ENCODE assay signal across 20 cellular contexts in the genomic region with DNA sequence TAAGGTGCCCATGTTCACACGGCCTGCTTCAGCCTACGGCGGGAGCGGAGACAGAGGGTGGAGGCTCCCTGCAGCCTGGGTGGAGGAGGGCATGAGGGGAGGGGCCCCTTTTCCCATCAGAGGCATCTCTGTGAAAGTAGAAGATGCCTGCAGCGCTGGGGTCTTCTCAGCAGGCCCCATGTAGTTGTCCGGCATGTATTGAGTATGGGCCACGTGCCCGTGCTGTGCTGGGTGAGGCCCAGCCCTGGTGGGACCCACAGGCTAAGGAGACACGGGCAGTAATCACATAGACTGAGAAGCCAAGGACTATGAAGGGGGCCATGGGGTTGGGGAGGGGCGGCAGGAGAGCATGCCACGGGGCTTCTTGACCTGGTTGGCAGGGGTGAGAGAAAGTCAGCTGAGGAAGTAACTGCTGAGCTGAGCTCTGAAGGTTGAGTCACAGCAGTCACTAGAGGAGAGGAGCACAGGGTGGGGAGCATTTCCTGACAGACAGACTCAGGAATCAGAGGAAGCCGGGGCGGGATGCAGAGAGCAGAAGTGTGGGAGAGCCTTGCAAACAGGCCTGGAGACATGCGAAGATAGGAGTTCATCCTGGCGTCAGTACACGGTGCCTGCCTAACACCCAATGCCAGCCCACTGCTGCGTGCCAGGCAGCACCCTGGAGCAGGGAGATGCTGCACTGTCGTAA. TPM values are rescaled to one million over a fixed set of nuclear protein-coding genes. Genes with fewer than 3 reads are reported as not detected.
DNase-seq lines count a peak whose midpoint lies in the region; ATAC-seq, FAIRE-seq and TF ChIP-seq lines count a peak whose summit lies in the region.
"Had no signal": no experiment of that assay in that cellular context is flagged by ENCODE, and none has a peak within 500 bp of the region (broad histone marks: within the 10 kb centered on the region; RNA-seq: fewer than 3 reads in every experiment).

No MANE protein-coding gene starts in this region.

- no peaks in the 10 kb centered on the region for H3K27me3 Mint-ChIP-seq in dendritic cell treated with granulocyte-macrophage colony-stimulating factor and Interleukin-4, amounts not matched to agents 40 ng/mL and 50 ng/mL, for 4 days
- H3K27me3 Mint-ChIP-seq: activated naive CD8-positive, alpha-beta T cell treated with anti-CD3 and anti-CD28 coated beads, Interleukin-2, amount 50 U/mL, for 24 hours had no signal

- TF ChIP-seq CTCF in left lung (IDR thresholded peaks at IDR 0.05) = no peak

- no peaks in the 10 kb centered on the region for H3K27me3 ChIP-seq in left lung
- H3K27me3 ChIP-seq: foreskin keratinocyte, SJSA1, vagina had no signal

- H3K4me3 Mint-ChIP-seq in dendritic cell treated with granulocyte-macrophage colony-stimulating factor and Interleukin-4, amounts not matched to agents 40 ng/mL and 50 ng/mL, for 4 days = no peak overlapping the region
- H3K4me3 Mint-ChIP-seq: activated naive CD8-positive, alpha-beta T cell treated with anti-CD3 and anti-CD28 coated beads, Interleukin-2, amount 50 U/mL, for 24 hours; immature natural killer cell had no signal

- intact Hi-C loops in dendritic cell treated with granulocyte-macrophage colony-stimulating factor and Interleukin-4, amounts not matched to agents 40 ng/mL and 50 ng/mL, for 4 days (cut with micrococcal nuclease) = no loop called here
- intact Hi-C loops in left lung (cut with DNase I) = no loop called here

- peak overlapping the region; percentile 7 for H3K27ac Mint-ChIP-seq in dendritic cell treated with granulocyte-macrophage colony-stimulating factor and Interleukin-4, amounts not matched to agents 40 ng/mL and 50 ng/mL, for 4 days
- H3K27ac Mint-ChIP-seq: activated naive CD8-positive, alpha-beta T cell treated with anti-CD3 and anti-CD28 coated beads, Interleukin-2, amount 50 U/mL, for 24 hours; immature natural killer cell had no signal

- no peak overlapping the region for H3K4me3 ChIP-seq in left lung
- H3K4me3 ChIP-seq: SJSA1, vagina had no signal

- peak; percentile 66 for ATAC-seq in left lung
- ATAC-seq in GM18873 (IDR thresholded peaks at IDR 0.05; ENCODE audit: low FRiP score, unreplicated experiment) = no peak
- ATAC-seq: activated naive CD8-positive, alpha-beta T cell treated with anti-CD3 and anti-CD28 coated beads, Interleukin-2, amount 50 U/mL, for 24 hours; foreskin keratinocyte had no signal

- H3K9me3 ChIP-seq in left lung = no peaks in the 10 kb centered on the region
- H3K9me3 ChIP-seq: SJSA1, vagina had no signal

- DNase-seq in AG08396 (ENCODE audit: low spot score) (peak; percentile 24), H54 (ENCODE audit: insufficient read length, low spot score) (peak; percentile 40), left lung (peak in 1 of 2 donors; percentile 34), COLO829 (ENCODE audit: low spot score) (no peak), urothelium cell line (ENCODE audit: low spot score) (no peak)
- no peak for DNase-seq in stimulated activated CD4-positive, alpha-beta T cell treated with anti-CD3 and anti-CD28 coated beads, Interleukin-1b, Interleukin-23, amount 100 ng/mL, for 48 hours
- DNase-seq: activated CD8-positive, alpha-beta memory T cell treated with anti-CD3 and anti-CD28 coated beads, Interleukin-2, amount 50 U/mL, for 4 hours; activated naive CD8-positive, alpha-beta T cell treated with anti-CD3 and anti-CD28 coated beads, Interleukin-2, amount 50 U/mL, for 24 hours; AML-193; foreskin keratinocyte; immature natural killer cell; Karpas-422; NCI-H2029; NCI-H748 treated with DMSO at 0.1 percent for 48 hours; stimulated activated CD4-positive, alpha-beta T cell treated with anti-CD3 and anti-CD28 coated beads, Interleukin-2, amount 100 ng/mL, for 48 hours had no signal

- peaks cover 90% of the 10 kb centered on the region for H3K36me3 Mint-ChIP-seq in dendritic cell treated with granulocyte-macrophage colony-stimulating factor and Interleukin-4, amounts not matched to agents 40 ng/mL and 50 ng/mL, for 4 days (ENCODE audit: low read depth)

- no peaks in the 10 kb centered on the region for H3K9me3 Mint-ChIP-seq in dendritic cell treated with granulocyte-macrophage colony-stimulating factor and Interleukin-4, amounts not matched to agents 40 ng/mL and 50 ng/mL, for 4 days
- H3K9me3 Mint-ChIP-seq: activated naive CD8-positive, alpha-beta T cell treated with anti-CD3 and anti-CD28 coated beads, Interleukin-2, amount 50 U/mL, for 24 hours; immature natural killer cell had no signal

- H3K36me3 ChIP-seq in left lung = peaks cover 0 to 78% of the 10 kb centered on the region in 2 donors

- peaks cover 0 to 7% of the 10 kb centered on the region in 2 donors for H3K4me1 ChIP-seq in left lung
- H3K4me1 ChIP-seq: foreskin keratinocyte, SJSA1 had no signal

- peaks cover 13% of the 10 kb centered on the region for H3K4me1 Mint-ChIP-seq in dendritic cell treated with granulocyte-macrophage colony-stimulating factor and Interleukin-4, amounts not matched to agents 40 ng/mL and 50 ng/mL, for 4 days (ENCODE audit: low read depth)
- H3K4me1 Mint-ChIP-seq: activated naive CD8-positive, alpha-beta T cell treated with anti-CD3 and anti-CD28 coated beads, Interleukin-2, amount 50 U/mL, for 24 hours; immature natural killer cell had no signal

- FAIRE-seq in H54 (lab: Jason Lieb, UNC) (no peak), urothelium cell line (lab: Jason Lieb, UNC) (no peak)

- H3K27ac ChIP-seq in left lung = peak overlapping the region in 1 of 2 donors; percentile 11
- H3K27ac ChIP-seq: foreskin keratinocyte, SJSA1, vagina, VCaP had no signal

- TF ChIP-seq POLR2A in H54 (IDR thresholded peaks at IDR 0.05; ENCODE audit: low read depth, low read length) = no peak

RNA-seq across cellular contexts. Expression of a gene that starts 21.6 kb away (rescaled TPM):
- total RNA-seq in left lung = 10 to 100 TPM; 20.2 to 24.8 TPM

RNA-seq across cellular contexts. Expression of a gene that starts 48.1 kb away (rescaled TPM):
- 10 to 100 TPM; 14.5 to 20.3 TPM for total RNA-seq in left lung

Comparison
In these comparisons a context has a peak if more than half of its experiments do, and no peak if none do; other contexts are left out.
1. DNase-seq: peak in AG08396 (single experiment) and H54 (single experiment); none in stimulated activated CD4-positive, alpha-beta T cell treated with anti-CD3 and anti-CD28 coated beads, Interleukin-1b, Interleukin-23, amount 100 ng/mL, for 48 hours (single experiment), COLO829 (single experiment) and urothelium cell line (single experiment).